Comparison of ENCODE assay signal across 12 cellular contexts in genomic region chr17:78592991-78593329, GRCh38. TPM values are rescaled to one million over a fixed set of nuclear protein-coding genes. Genes with fewer than 3 reads are reported as not detected.
DNase-seq lines count a peak whose midpoint lies in the region; ATAC-seq and TF ChIP-seq lines count a peak whose summit lies in the region.
"Had no signal": no experiment of that assay in that cellular context is flagged by ENCODE, and none has a peak within 500 bp of the region (broad histone marks: within the 10 kb centered on the region; RNA-seq: fewer than 3 reads in every experiment).

No MANE protein-coding gene starts in this region.

- no peak overlapping the region for H3K23ac ChIP-seq in IMR-90 (ENCODE audit: low read depth, low read length)

- no peaks in the 10 kb centered on the region for H3K79me1 ChIP-seq in IMR-90 (ENCODE audit: low read depth in 1 of 2, low read length in 2 of 2)

- CTCF ChIA-PET in IMR-90 (lab: Yijun Ruan, JAX): no interaction called here

- dilution Hi-C loops in IMR-90 (cut with HindIII; ENCODE audit: low sequenced_read_pairs, unreplicated experiment): no loop called here

- no peaks in the 10 kb centered on the region for H3K79me2 ChIP-seq in parathyroid adenoma

- DNase-seq in IMR-90 (no peak), chondrocyte (ENCODE audit: low spot score) (no peak), NCI-H2107 treated with DMSO at 0.1 percent for 48 hours (lab: John Stamatoyannopoulos, UW; ENCODE audit: unreplicated experiment) (no peak)
- no peak for DNase-seq in activated CD4-positive, CD25-positive, alpha-beta regulatory T cell treated with anti-CD3 and anti-CD28 coated beads, Interleukin-2, amount 50 U/mL, for 72 hours
- DNase-seq: DMS79, NCI-H1092 treated with DMSO at 0.1 percent for 48 hours had no signal

- no peak overlapping the region for H3K4ac ChIP-seq in IMR-90 (ENCODE audit: low read depth, low read length)

- H3K27ac Mint-ChIP-seq in chondrocyte (ENCODE audit: unreplicated experiment): peak overlapping the region; percentile 98
- H3K27ac Mint-ChIP-seq: neural progenitor cell had no signal

- no peak overlapping the region for H3K9ac ChIP-seq in BLaER1
- H3K9ac ChIP-seq in IMR-90 (ENCODE audit: low read depth, low read length): no peak overlapping the region
- no peak overlapping the region for H3K9ac ChIP-seq in parathyroid adenoma
- H3K9ac ChIP-seq: neural progenitor cell had no signal

- no peak overlapping the region for H3K56ac ChIP-seq in IMR-90 (ENCODE audit: extremely low read depth, insufficient read depth, low read length)

- peaks cover 71% of the 10 kb centered on the region for H3K4me1 Mint-ChIP-seq in chondrocyte (ENCODE audit: low read depth)

- TF ChIP-seq CTCF in IMR-90 (conservative IDR thresholded peaks at IDR 0.05; ENCODE audit: low read depth, low read length) (no peak), chondrocyte (IDR thresholded peaks at IDR 0.05) (no peak), parathyroid adenoma (IDR thresholded peaks at IDR 0.05) (no peak)

- peak overlapping the region; percentile 10; the same call in 1 of the 2 replicates for H3K18ac ChIP-seq in IMR-90 (ENCODE audit: low read depth, low read length)

- no TSS peak for BruUV-seq in IMR-90 (replicated peaks; lab: Mats Ljungman, UMichigan)

- peak overlapping the region; percentile 7; the same call in 1 of the 2 replicates for H3K14ac ChIP-seq in IMR-90 (replicated peaks; ENCODE audit: low read depth, low read length)

- H2BK120ac ChIP-seq in IMR-90 (ENCODE audit: low read depth, low read length): peak overlapping the region; percentile 3; the same call in 1 of the 2 replicates

- peaks cover 6% of the 10 kb centered on the region for H3K9me1 ChIP-seq in IMR-90 (ENCODE audit: insufficient read depth, low read length)

- no peak overlapping the region for H2AK9ac ChIP-seq in IMR-90 (replicated peaks; ENCODE audit: low read depth, low read length, poor library complexity)

- H3K27ac ChIP-seq in BLaER1 (peak overlapping the region; percentile 82), IMR-90 (ENCODE audit: insufficient read depth, low read length) (no peak overlapping the region), parathyroid adenoma (peak overlapping the region; percentile 17)
- H3K27ac ChIP-seq: neural progenitor cell had no signal

- no peaks in the 10 kb centered on the region for H3K27me3 ChIP-seq in BLaER1
- no peaks in the 10 kb centered on the region for H3K27me3 ChIP-seq in IMR-90 (ENCODE audit: control insufficient read depth, insufficient read depth, low read length)
- no peaks in the 10 kb centered on the region for H3K27me3 ChIP-seq in parathyroid adenoma (ENCODE audit: control insufficient read depth, insufficient read depth, low read length)
- H3K27me3 ChIP-seq: neural progenitor cell had no signal

- peak overlapping the region; percentile 17 for H2BK5ac ChIP-seq in IMR-90 (ENCODE audit: low read depth, low read length, poor library complexity, severe bottlenecking)

- peak overlapping the region; percentile 41 for H3K4me3 Mint-ChIP-seq in chondrocyte (ENCODE audit: unreplicated experiment)
- H3K4me3 Mint-ChIP-seq: neural progenitor cell had no signal

- TF ChIP-seq RAD21 in IMR-90 (IDR thresholded peaks at IDR 0.05; ENCODE audit: low read length): no peak

- H4K8ac ChIP-seq in IMR-90 (ENCODE audit: low read depth in 2 of 2, low read length in 2 of 2): peak overlapping the region in 1 of 2 experiments; percentile 5; a peak in 1 of 4 replicates

- H3K36me3 ChIP-seq in BLaER1: no peaks in the 10 kb centered on the region
- no peaks in the 10 kb centered on the region for H3K36me3 ChIP-seq in IMR-90 (ENCODE audit: control insufficient read depth, insufficient read depth, low read length)
- no peaks in the 10 kb centered on the region for H3K36me3 ChIP-seq in parathyroid adenoma (ENCODE audit: control insufficient read depth, insufficient read depth, low read length)
- H3K36me3 ChIP-seq: neural progenitor cell had no signal

- POLR2A ChIA-PET in IMR-90 (lab: Charles Lee; ENCODE audit: unreplicated experiment): no interaction called here

- H3K9me3 ChIP-seq in BLaER1: no peaks in the 10 kb centered on the region
- no peaks in the 10 kb centered on the region for H3K9me3 ChIP-seq in IMR-90 (ENCODE audit: control insufficient read depth, insufficient read depth, low read length)
- no peaks in the 10 kb centered on the region for H3K9me3 ChIP-seq in parathyroid adenoma (ENCODE audit: control insufficient read depth, low read length)

- H3K4me3 ChIP-seq in BLaER1 (no peak overlapping the region), IMR-90 (ENCODE audit: insufficient read depth, low read depth, low read length) (no peak overlapping the region), parathyroid adenoma (ENCODE audit: low read depth, low read length) (no peak overlapping the region)
- H3K4me3 ChIP-seq: lung, neural progenitor cell had no signal

- H2BK15ac ChIP-seq in IMR-90 (ENCODE audit: low read depth, low read length): peak overlapping the region; percentile 70

- H4K5ac ChIP-seq in IMR-90 (ENCODE audit: low read depth, low read length): no peak overlapping the region

- intact Hi-C loops in IMR-90 (cut with micrococcal nuclease): no loop called here

- H3K4me1 ChIP-seq in BLaER1: peaks cover 97% of the 10 kb centered on the region
- H3K4me1 ChIP-seq in IMR-90 (ENCODE audit: control insufficient read depth, insufficient read depth, low read length): peaks cover 9% of the 10 kb centered on the region
- H3K4me1 ChIP-seq in parathyroid adenoma: no peaks in the 10 kb centered on the region
- H3K4me1 ChIP-seq: neural progenitor cell had no signal

- H3K27me3 Mint-ChIP-seq in chondrocyte (ENCODE audit: low read depth): no peaks in the 10 kb centered on the region

- H2AK5ac ChIP-seq in IMR-90 (ENCODE audit: low read depth, low read length): peak overlapping the region; percentile 35; the same call in 1 of the 2 replicates

- no CpG with 5 or more reads among the region's 6 CpGs for WGBS in IMR-90 (ENCODE audit: extremely low coverage in 2 of 2, insufficient read length in 1 of 2), 2 experiments

- no peak overlapping the region for H2BK20ac ChIP-seq in IMR-90 (ENCODE audit: low read depth, low read length)

- no peak for TF ChIP-seq POLR2A in IMR-90 (IDR thresholded peaks at IDR 0.05; ENCODE audit: low read depth, low read length)

- no peaks in the 10 kb centered on the region for H4K20me1 ChIP-seq in BLaER1
- peaks cover 4% of the 10 kb centered on the region; the same call in 1 of the 2 replicates for H4K20me1 ChIP-seq in IMR-90 (ENCODE audit: insufficient read depth, low read length)

- in situ Hi-C loops in IMR-90 (cut with MboI; ENCODE audit: low sequenced_read_pairs): no loop called here

- H3K4me2 ChIP-seq in BLaER1: peak overlapping the region; percentile 80
- H3K4me2 ChIP-seq in IMR-90 (ENCODE audit: low read depth, low read length): no peak overlapping the region
- H3K4me2 ChIP-seq in parathyroid adenoma (ENCODE audit: low read length): no peak overlapping the region
- H3K4me2 ChIP-seq: neural progenitor cell had no signal

- no peak overlapping the region for H2AFZ ChIP-seq in IMR-90 (replicated peaks; ENCODE audit: low read length, poor library complexity)
- no peak overlapping the region for H2AFZ ChIP-seq in parathyroid adenoma
- H2AFZ ChIP-seq: neural progenitor cell had no signal

- peaks cover 3% of the 10 kb centered on the region for H3K36me3 Mint-ChIP-seq in chondrocyte (ENCODE audit: low read depth)
- H3K36me3 Mint-ChIP-seq: neural progenitor cell had no signal

- peaks cover 5% of the 10 kb centered on the region for H3K9me3 Mint-ChIP-seq in chondrocyte (ENCODE audit: low read depth)
- H3K9me3 Mint-ChIP-seq: neural progenitor cell had no signal

- peak overlapping the region; percentile 44 for H4K91ac ChIP-seq in IMR-90 (ENCODE audit: insufficient read depth, low read depth, low read length)

- ATAC-seq in IMR-90 (ENCODE audit: low read depth): no peak
- ATAC-seq in HG03097 (IDR thresholded peaks at IDR 0.05; ENCODE audit: low FRiP score, unreplicated experiment): no peak
- ATAC-seq in GM19023 (IDR thresholded peaks at IDR 0.05; ENCODE audit: unreplicated experiment): no peak

TF ChIP-seq in IMR-90, 13 proteins besides CTCF, POLR2A, EP300 and RAD21:
- TF ChIP-seq NFE2L2 (IDR thresholded peaks at IDR 0.05; ENCODE audit: low read depth, low read length): no peak
- TF ChIP-seq FOS (IDR thresholded peaks at IDR 0.05; ENCODE audit: low read depth, low read length): no peak
- TF ChIP-seq RFX5 (IDR thresholded peaks at IDR 0.05; ENCODE audit: low read depth, low read length): no peak
- TF ChIP-seq MXI1 (IDR thresholded peaks at IDR 0.05; ENCODE audit: borderline replicate concordance, low read depth, low read length): no peak
- TF ChIP-seq USF2 (IDR thresholded peaks at IDR 0.05; ENCODE audit: low read depth, low read length): no peak
- no peak for TF ChIP-seq MAZ (IDR thresholded peaks at IDR 0.05; ENCODE audit: borderline replicate concordance, low read depth, low read length)
- no peak for TF ChIP-seq ELK1 (IDR thresholded peaks at IDR 0.05; ENCODE audit: borderline replicate concordance, low read depth, low read length)
- TF ChIP-seq CHD1 (IDR thresholded peaks at IDR 0.05; ENCODE audit: low read depth, low read length): no peak
- no peak for TF ChIP-seq BHLHE40 (IDR thresholded peaks at IDR 0.05; ENCODE audit: low read depth, low read length)
- no peak for TF ChIP-seq CEBPB (IDR thresholded peaks at IDR 0.05; ENCODE audit: low read depth, low read length)
- no peak for TF ChIP-seq SMC3 (IDR thresholded peaks at IDR 0.05; ENCODE audit: low read depth, low read length)
TF ChIP-seq in IMR-90: peak in this region for 0.

RNA-seq across cellular contexts. Expression of gene DNAH17, which starts 15.8 kb away (rescaled TPM):
- total RNA-seq in IMR-90 (2012; rRNA removed) (not detected in 2 replicates), chondrocyte (0.26 to 0.42 TPM (median 0.34 TPM) in 3 replicates)
- polyA plus RNA-seq in IMR-90 (2012; rRNA removed): not detected in 2 replicates
- not detected in 2 replicates for polyA plus RNA-seq in IMR-90 (2012; cell fraction: cytosol; rRNA removed)
- not detected in 2 replicates for polyA plus RNA-seq in IMR-90 (2012; cell fraction: nucleus; rRNA removed; ENCODE audit: low replicate concordance)
